1 cellular context compared by ENCODE assay signal in the genomic region with DNA sequence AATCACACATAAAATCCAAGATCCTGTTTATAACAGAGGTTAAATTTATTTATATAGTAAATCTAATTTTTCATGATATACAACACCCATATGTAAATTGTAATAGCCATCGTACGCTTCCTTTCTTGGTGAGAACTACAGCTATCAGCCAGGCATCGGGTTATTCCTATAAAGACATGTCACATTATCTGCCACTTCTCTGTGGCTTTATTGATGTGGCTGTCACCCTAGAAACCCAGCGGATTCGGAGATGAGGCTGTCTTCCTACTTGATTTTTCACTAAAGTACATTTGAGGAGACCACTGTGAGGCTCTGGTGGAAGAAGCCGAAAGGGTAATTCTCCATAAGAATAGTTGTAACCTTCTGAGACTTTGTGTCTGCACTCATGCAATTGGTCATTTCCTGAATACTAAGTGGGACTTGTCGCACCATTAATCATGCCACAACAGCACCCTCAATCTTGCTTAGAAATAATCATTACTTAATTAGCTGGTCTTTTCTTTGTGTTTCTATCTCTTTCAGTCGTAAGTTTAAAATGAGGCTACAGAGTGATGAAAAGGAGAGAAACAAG.
TF ChIP-seq lines count a peak whose summit lies in the region.

No MANE protein-coding gene starts in this region.

TF ChIP-seq in GM23338, 12 proteins besides CTCF, POLR2A, EP300 and RAD21:
- TF ChIP-seq, protein P1, sequence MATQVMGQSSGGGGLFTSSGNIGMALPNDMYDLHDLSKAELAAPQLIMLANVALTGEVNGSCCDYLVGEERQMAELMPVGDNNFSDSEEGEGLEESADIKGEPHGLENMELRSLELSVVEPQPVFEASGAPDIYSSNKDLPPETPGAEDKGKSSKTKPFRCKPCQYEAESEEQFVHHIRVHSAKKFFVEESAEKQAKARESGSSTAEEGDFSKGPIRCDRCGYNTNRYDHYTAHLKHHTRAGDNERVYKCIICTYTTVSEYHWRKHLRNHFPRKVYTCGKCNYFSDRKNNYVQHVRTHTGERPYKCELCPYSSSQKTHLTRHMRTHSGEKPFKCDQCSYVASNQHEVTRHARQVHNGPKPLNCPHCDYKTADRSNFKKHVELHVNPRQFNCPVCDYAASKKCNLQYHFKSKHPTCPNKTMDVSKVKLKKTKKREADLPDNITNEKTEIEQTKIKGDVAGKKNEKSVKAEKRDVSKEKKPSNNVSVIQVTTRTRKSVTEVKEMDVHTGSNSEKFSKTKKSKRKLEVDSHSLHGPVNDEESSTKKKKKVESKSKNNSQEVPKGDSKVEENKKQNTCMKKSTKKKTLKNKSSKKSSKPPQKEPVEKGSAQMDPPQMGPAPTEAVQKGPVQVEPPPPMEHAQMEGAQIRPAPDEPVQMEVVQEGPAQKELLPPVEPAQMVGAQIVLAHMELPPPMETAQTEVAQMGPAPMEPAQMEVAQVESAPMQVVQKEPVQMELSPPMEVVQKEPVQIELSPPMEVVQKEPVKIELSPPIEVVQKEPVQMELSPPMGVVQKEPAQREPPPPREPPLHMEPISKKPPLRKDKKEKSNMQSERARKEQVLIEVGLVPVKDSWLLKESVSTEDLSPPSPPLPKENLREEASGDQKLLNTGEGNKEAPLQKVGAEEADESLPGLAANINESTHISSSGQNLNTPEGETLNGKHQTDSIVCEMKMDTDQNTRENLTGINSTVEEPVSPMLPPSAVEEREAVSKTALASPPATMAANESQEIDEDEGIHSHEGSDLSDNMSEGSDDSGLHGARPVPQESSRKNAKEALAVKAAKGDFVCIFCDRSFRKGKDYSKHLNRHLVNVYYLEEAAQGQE (IDR thresholded peaks at IDR 0.05; ENCODE audit: unreplicated experiment) = no peak
- no peak for TF ChIP-seq EZH2 (IDR thresholded peaks at IDR 0.05; ENCODE audit: low read depth, unreplicated experiment)
- TF ChIP-seq, protein P2, sequence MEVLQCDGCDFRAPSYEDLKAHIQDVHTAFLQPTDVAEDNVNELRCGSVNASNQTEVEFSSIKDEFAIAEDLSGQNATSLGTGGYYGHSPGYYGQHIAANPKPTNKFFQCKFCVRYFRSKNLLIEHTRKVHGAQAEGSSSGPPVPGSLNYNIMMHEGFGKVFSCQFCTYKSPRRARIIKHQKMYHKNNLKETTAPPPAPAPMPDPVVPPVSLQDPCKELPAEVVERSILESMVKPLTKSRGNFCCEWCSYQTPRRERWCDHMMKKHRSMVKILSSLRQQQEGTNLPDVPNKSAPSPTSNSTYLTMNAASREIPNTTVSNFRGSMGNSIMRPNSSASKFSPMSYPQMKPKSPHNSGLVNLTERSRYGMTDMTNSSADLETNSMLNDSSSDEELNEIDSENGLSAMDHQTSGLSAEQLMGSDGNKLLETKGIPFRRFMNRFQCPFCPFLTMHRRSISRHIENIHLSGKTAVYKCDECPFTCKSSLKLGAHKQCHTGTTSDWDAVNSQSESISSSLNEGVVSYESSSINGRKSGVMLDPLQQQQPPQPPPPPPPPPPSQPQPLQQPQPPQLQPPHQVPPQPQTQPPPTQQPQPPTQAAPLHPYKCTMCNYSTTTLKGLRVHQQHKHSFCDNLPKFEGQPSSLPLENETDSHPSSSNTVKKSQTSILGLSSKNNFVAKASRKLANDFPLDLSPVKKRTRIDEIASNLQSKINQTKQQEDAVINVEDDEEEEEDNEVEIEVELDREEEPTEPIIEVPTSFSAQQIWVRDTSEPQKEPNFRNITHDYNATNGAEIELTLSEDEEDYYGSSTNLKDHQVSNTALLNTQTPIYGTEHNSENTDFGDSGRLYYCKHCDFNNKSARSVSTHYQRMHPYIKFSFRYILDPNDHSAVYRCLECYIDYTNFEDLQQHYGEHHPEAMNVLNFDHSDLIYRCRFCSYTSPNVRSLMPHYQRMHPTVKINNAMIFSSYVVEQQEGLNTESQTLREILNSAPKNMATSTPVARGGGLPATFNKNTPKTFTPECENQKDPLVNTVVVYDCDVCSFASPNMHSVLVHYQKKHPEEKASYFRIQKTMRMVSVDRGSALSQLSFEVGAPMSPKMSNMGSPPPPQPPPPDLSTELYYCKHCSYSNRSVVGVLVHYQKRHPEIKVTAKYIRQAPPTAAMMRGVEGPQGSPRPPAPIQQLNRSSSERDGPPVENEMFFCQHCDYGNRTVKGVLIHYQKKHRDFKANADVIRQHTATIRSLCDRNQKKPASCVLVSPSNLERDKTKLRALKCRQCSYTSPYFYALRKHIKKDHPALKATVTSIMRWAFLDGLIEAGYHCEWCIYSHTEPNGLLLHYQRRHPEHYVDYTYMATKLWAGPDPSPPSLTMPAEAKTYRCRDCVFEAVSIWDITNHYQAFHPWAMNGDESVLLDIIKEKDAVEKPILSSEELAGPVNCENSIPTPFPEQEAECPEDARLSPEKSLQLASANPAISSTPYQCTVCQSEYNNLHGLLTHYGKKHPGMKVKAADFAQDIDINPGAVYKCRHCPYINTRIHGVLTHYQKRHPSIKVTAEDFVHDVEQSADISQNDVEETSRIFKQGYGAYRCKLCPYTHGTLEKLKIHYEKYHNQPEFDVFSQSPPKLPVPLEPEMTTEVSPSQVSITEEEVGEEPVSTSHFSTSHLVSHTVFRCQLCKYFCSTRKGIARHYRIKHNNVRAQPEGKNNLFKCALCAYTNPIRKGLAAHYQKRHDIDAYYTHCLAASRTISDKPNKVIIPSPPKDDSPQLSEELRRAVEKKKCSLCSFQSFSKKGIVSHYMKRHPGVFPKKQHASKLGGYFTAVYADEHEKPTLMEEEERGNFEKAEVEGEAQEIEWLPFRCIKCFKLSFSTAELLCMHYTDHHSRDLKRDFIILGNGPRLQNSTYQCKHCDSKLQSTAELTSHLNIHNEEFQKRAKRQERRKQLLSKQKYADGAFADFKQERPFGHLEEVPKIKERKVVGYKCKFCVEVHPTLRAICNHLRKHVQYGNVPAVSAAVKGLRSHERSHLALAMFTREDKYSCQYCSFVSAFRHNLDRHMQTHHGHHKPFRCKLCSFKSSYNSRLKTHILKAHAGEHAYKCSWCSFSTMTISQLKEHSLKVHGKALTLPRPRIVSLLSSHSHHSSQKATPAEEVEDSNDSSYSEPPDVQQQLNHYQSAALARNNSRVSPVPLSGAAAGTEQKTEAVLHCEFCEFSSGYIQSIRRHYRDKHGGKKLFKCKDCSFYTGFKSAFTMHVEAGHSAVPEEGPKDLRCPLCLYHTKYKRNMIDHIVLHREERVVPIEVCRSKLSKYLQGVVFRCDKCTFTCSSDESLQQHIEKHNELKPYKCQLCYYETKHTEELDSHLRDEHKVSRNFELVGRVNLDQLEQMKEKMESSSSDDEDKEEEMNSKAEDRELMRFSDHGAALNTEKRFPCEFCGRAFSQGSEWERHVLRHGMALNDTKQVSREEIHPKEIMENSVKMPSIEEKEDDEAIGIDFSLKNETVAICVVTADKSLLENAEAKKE (CRISPR knock-in tag; IDR thresholded peaks at IDR 0.05) = 0 out of 2 replicates have a peak, but pooled peaks have one; percentile 37
